ENCODE assay signal across 14 cellular contexts in genomic region chr11:93166867-93167266, GRCh38. TPM values are rescaled to one million over a fixed set of nuclear protein-coding genes. Genes with fewer than 3 reads are reported as not detected.
DNase-seq lines count a peak whose midpoint lies in the region; ATAC-seq and TF ChIP-seq lines count a peak whose summit lies in the region.
"Had no signal": no experiment of that assay in that cellular context is flagged by ENCODE, and none has a peak within 500 bp of the region (broad histone marks: within the 10 kb centered on the region; RNA-seq: fewer than 3 reads in every experiment).

No MANE protein-coding gene starts in this region.

- no peaks in the 10 kb centered on the region for H3K27me3 ChIP-seq in spleen (replicated peaks in 1 of 7)

- H3K27ac ChIP-seq in spleen: no peak overlapping the region

- H3K27me3 Mint-ChIP-seq in nephron (ENCODE audit: low read depth): no peaks in the 10 kb centered on the region
- H3K27me3 Mint-ChIP-seq in stimulated activated memory B cell treated with anti-CD40 and anti-IgM and Interleukin-4, amounts not matched to agents 10 μg/mL and 1 μg/mL and 100 μg/mL, for 72 hours: no peaks in the 10 kb centered on the region

- TF ChIP-seq POLR2A in spleen (IDR thresholded peaks at IDR 0.05): no peak

- H3K27ac Mint-ChIP-seq in nephron: peak overlapping the region; percentile 2 to 22 (median 10)
- H3K27ac Mint-ChIP-seq in stimulated activated memory B cell treated with anti-CD40 and anti-IgM and Interleukin-4, amounts not matched to agents 10 μg/mL and 1 μg/mL and 100 μg/mL, for 72 hours: no peak overlapping the region

- no peaks in the 10 kb centered on the region for H3K4me1 Mint-ChIP-seq in nephron
- H3K4me1 Mint-ChIP-seq in stimulated activated memory B cell treated with anti-CD40 and anti-IgM and Interleukin-4, amounts not matched to agents 10 μg/mL and 1 μg/mL and 100 μg/mL, for 72 hours: no peaks in the 10 kb centered on the region

- intact Hi-C loops in spleen (cut with DNase I; ENCODE audit: low total_unique reads): no loop called here

- no peak for TF ChIP-seq CTCF in nephron (IDR thresholded peaks at IDR 0.05; ENCODE audit: unreplicated experiment in 3 of 3)
- TF ChIP-seq CTCF in spleen (IDR thresholded peaks at IDR 0.05 in 8 of 11, conservative IDR thresholded peaks at IDR 0.05 in 3 of 11): no peak

- H3K9me3 ChIP-seq in spleen: no peaks in the 10 kb centered on the region
- H3K9me3 ChIP-seq: Caco-2 had no signal

- H3K4me3 Mint-ChIP-seq in nephron: no peak overlapping the region
- no peak overlapping the region for H3K4me3 Mint-ChIP-seq in stimulated activated memory B cell treated with anti-CD40 and anti-IgM and Interleukin-4, amounts not matched to agents 10 μg/mL and 1 μg/mL and 100 μg/mL, for 72 hours
- H3K4me3 Mint-ChIP-seq: activated T-cell treated with anti-CD3 and anti-CD28 coated beads, Interleukin-2, amount 50 U/mL, for 4 hours had no signal

- H3K36me3 ChIP-seq in spleen: peaks cover 0 to 59% (median 17%) of the 10 kb centered on the region in 6 donors

- DNase-seq in activated CD4-positive, alpha-beta T cell treated with anti-CD3 and anti-CD28 coated beads for 48 hours: no peak
- no peak for DNase-seq in spleen
- DNase-seq: activated T-cell treated with anti-CD3 and anti-CD28 coated beads, Interleukin-2, amount 50 U/mL, for 4 hours; Caco-2; IMR-90; NCI-H1694 treated with DMSO at 0.1 percent for 48 hours; SW 1271 had no signal

- H3K4me3 ChIP-seq in spleen: no peak overlapping the region
- H3K4me3 ChIP-seq: smooth muscle cell had no signal

- peaks cover 24% of the 10 kb centered on the region for H3K36me3 Mint-ChIP-seq in nephron (ENCODE audit: low read depth)
- peaks cover 22% of the 10 kb centered on the region for H3K36me3 Mint-ChIP-seq in stimulated activated memory B cell treated with anti-CD40 and anti-IgM and Interleukin-4, amounts not matched to agents 10 μg/mL and 1 μg/mL and 100 μg/mL, for 72 hours

- H3K4me1 ChIP-seq in spleen: peaks cover 0 to 8% (median 0%) of the 10 kb centered on the region in 6 donors
- H3K4me1 ChIP-seq: Caco-2 had no signal

- H3K9me3 Mint-ChIP-seq in nephron: no peaks in the 10 kb centered on the region
- no peaks in the 10 kb centered on the region for H3K9me3 Mint-ChIP-seq in stimulated activated memory B cell treated with anti-CD40 and anti-IgM and Interleukin-4, amounts not matched to agents 10 μg/mL and 1 μg/mL and 100 μg/mL, for 72 hours
- H3K9me3 Mint-ChIP-seq: activated T-cell treated with anti-CD3 and anti-CD28 coated beads, Interleukin-2, amount 50 U/mL, for 4 hours had no signal

- ATAC-seq in GM18867 (IDR thresholded peaks at IDR 0.05; ENCODE audit: unreplicated experiment) (peak; percentile 53), HG02588 (IDR thresholded peaks at IDR 0.05; ENCODE audit: unreplicated experiment) (peak; percentile 57), HG03520 (IDR thresholded peaks at IDR 0.05; ENCODE audit: unreplicated experiment) (peak; percentile 62)
- no peak for ATAC-seq in stimulated activated memory B cell treated with anti-CD40 and anti-IgM and Interleukin-4, amounts not matched to agents 10 μg/mL and 1 μg/mL and 100 μg/mL, for 72 hours
- ATAC-seq: activated CD4-positive, CD25-positive, alpha-beta regulatory T cell treated with anti-CD3 and anti-CD28 coated beads, Interleukin-2, amount 50 U/mL, for 24 hours; activated T-cell treated with anti-CD3 and anti-CD28 coated beads, Interleukin-2, amount 50 U/mL, for 4 hours had no signal

- 25 to 63% (median 41%) methylated on average over 2 of the region's 2 CpGs for WGBS in spleen, 5 donors

RNA-seq across cellular contexts. Expression of gene SLC36A4, which starts 30.9 kb away (rescaled TPM):
- total RNA-seq in spleen: 10 to 100 TPM; 14.0 to 41.4 (median 19.1) TPM
- 1 to 10 TPM; 2.6 to 3.6 (median 3.4) TPM for polyA plus RNA-seq in spleen
